ENCODE assay signal across 21 cellular contexts in genomic region chr16:64174327-64174726, GRCh38.
DNase-seq lines count a peak whose midpoint lies in the region; ATAC-seq and TF ChIP-seq lines count a peak whose summit lies in the region.
"Had no signal": no experiment of that assay in that cellular context is flagged by ENCODE, and none has a peak within 500 bp of the region (broad histone marks: within the 10 kb centered on the region; RNA-seq: fewer than 3 reads in every experiment).

No MANE protein-coding gene starts in this region.

- H2BK5ac ChIP-seq in IMR-90 (ENCODE audit: low read depth, low read length, poor library complexity, severe bottlenecking) = no peak overlapping the region
- H2BK5ac ChIP-seq in mesenchymal stem cell (ENCODE audit: low read depth, low read length, poor library complexity, severe bottlenecking) = no peak overlapping the region

- no peaks in the 10 kb centered on the region for H3K79me2 ChIP-seq in OCI-LY7 (ENCODE audit: insufficient read depth, low read depth, low read length)

- H3K79me1 ChIP-seq in IMR-90 (ENCODE audit: low read depth in 1 of 2, low read length in 2 of 2) = no peaks in the 10 kb centered on the region
- H3K79me1 ChIP-seq in mesenchymal stem cell (replicated peaks; ENCODE audit: low read length, poor library complexity, severe bottlenecking) = no peaks in the 10 kb centered on the region

- H3K4me2 ChIP-seq in IMR-90 (ENCODE audit: low read depth, low read length) (no peak overlapping the region), OCI-LY7 (ENCODE audit: low read length) (no peak overlapping the region), mesenchymal stem cell (ENCODE audit: low read length, poor library complexity, severe bottlenecking) (no peak overlapping the region)

- H3K18ac ChIP-seq in IMR-90 (ENCODE audit: low read depth, low read length) (no peak overlapping the region), mesenchymal stem cell (ENCODE audit: low read depth in 1 of 2, low read length in 2 of 2) (no peak overlapping the region)

- H3K9me3 ChIP-seq in IMR-90 (ENCODE audit: control insufficient read depth, insufficient read depth, low read length) (peaks cover 2% of the 10 kb centered on the region), OCI-LY7 (ENCODE audit: low read length) (peaks cover 30% of the 10 kb centered on the region; the same call in 1 of the 2 replicates), mesenchymal stem cell (ENCODE audit: control insufficient read depth, low read length) (peaks cover 13% of the 10 kb centered on the region)

- H2BK120ac ChIP-seq in IMR-90 (ENCODE audit: low read depth, low read length) = no peak overlapping the region
- no peak overlapping the region for H2BK120ac ChIP-seq in mesenchymal stem cell (ENCODE audit: low read depth, low read length)

- H4K5ac ChIP-seq in IMR-90 (ENCODE audit: low read depth, low read length) = no peak overlapping the region

- H3K36me3 ChIP-seq in IMR-90 (ENCODE audit: control insufficient read depth, insufficient read depth, low read length) = no peaks in the 10 kb centered on the region
- H3K36me3 ChIP-seq in OCI-LY7 (ENCODE audit: insufficient read depth, low read length) = peaks cover 4% of the 10 kb centered on the region; the same call in 1 of the 2 replicates
- no peaks in the 10 kb centered on the region for H3K36me3 ChIP-seq in mesenchymal stem cell (ENCODE audit: control insufficient read depth in 1 of 2, insufficient read depth in 2 of 2, low read depth in 1 of 2, low read length in 2 of 2)
- no peaks in the 10 kb centered on the region; the same call in 1 of the 2 replicates for H3K36me3 ChIP-seq in H7 (replicated peaks; ENCODE audit: control insufficient read depth, insufficient read depth, low read length)
- H3K36me3 ChIP-seq: BE2C had no signal

- H2BK15ac ChIP-seq in IMR-90 (ENCODE audit: low read depth, low read length) (no peak overlapping the region), mesenchymal stem cell (ENCODE audit: low read depth, poor library complexity, severe bottlenecking) (no peak overlapping the region)

- no peak overlapping the region for H3K9ac ChIP-seq in IMR-90 (ENCODE audit: low read depth, low read length)
- no peak overlapping the region for H3K9ac ChIP-seq in mesenchymal stem cell (ENCODE audit: low read length)
- H3K9ac ChIP-seq: GM23248 had no signal

- WGBS in IMR-90 (ENCODE audit: extremely low coverage in 2 of 2, insufficient read length in 1 of 2), 2 experiments = no CpG with 5 or more reads among the region's 2 CpGs
- 83% methylated on average over 1 of the region's 2 CpGs for WGBS in mesenchymal stem cell

- CTCF ChIA-PET in IMR-90 (lab: Yijun Ruan, JAX) (interaction anchor here (0.6 kb wide), 1 partner anchor 15 kb away, joined by 6 read pairs; no protein-coding TSS in a partner anchor), OCI-LY7 (lab: Charles Lee; ENCODE audit: unreplicated experiment) (no interaction called here)

- in situ Hi-C loops in IMR-90 (cut with MboI; ENCODE audit: low sequenced_read_pairs) = no loop called here
- in situ Hi-C loops in astrocyte of the spinal cord (cut with HindIII; ENCODE audit: low sequenced_read_pairs) = no loop called here

- H4K20me1 ChIP-seq in IMR-90 (ENCODE audit: insufficient read depth, low read length) = no peaks in the 10 kb centered on the region
- no peaks in the 10 kb centered on the region for H4K20me1 ChIP-seq in OCI-LY7 (ENCODE audit: insufficient read depth, low read length)

- H2BK20ac ChIP-seq in IMR-90 (ENCODE audit: low read depth, low read length) = no peak overlapping the region

- H3K9me2 ChIP-seq in OCI-LY7 (ENCODE audit: insufficient read depth, low read length) = no peaks in the 10 kb centered on the region

- H4K8ac ChIP-seq in IMR-90 (ENCODE audit: low read depth in 2 of 2, low read length in 2 of 2) = no peak overlapping the region
- no peak overlapping the region for H4K8ac ChIP-seq in mesenchymal stem cell (ENCODE audit: low read length)

- intact Hi-C loops in IMR-90 (cut with micrococcal nuclease) = no loop called here
- intact Hi-C loops in OCI-LY7 (cut with micrococcal nuclease; ENCODE audit: unreplicated experiment) = no loop called here

- H2BK12ac ChIP-seq in mesenchymal stem cell (ENCODE audit: low read length in 2 of 2) = no peak overlapping the region

- no peak overlapping the region for H3K23ac ChIP-seq in IMR-90 (ENCODE audit: low read depth, low read length)
- no peak overlapping the region for H3K23ac ChIP-seq in mesenchymal stem cell (ENCODE audit: low read length in 2 of 2)

- no peak overlapping the region for H3K56ac ChIP-seq in IMR-90 (ENCODE audit: extremely low read depth, insufficient read depth, low read length)

- H3K4me3 ChIP-seq in IMR-90 (ENCODE audit: insufficient read depth, low read depth, low read length) (no peak overlapping the region), OCI-LY7 (ENCODE audit: low read depth, low read length, poor library complexity, severe bottlenecking) (no peak overlapping the region), astrocyte of the spinal cord (ENCODE audit: low read depth, low read length) (no peak overlapping the region), mesenchymal stem cell (ENCODE audit: insufficient read depth in 1 of 2, low read depth in 1 of 2, low read length in 2 of 2) (no peak overlapping the region), H7 (ENCODE audit: insufficient read depth, low read depth, low read length) (no peak overlapping the region)
- H3K4me3 ChIP-seq: GM12878, GM23248 had no signal

- TF ChIP-seq RAD21 in IMR-90 (IDR thresholded peaks at IDR 0.05; ENCODE audit: low read length) = no peak

- H3K4me1 ChIP-seq in IMR-90 (ENCODE audit: control insufficient read depth, insufficient read depth, low read length) = no peaks in the 10 kb centered on the region
- H3K4me1 ChIP-seq in OCI-LY7 (ENCODE audit: insufficient read depth, low read length, poor library complexity, severe bottlenecking) = peaks cover 14% of the 10 kb centered on the region
- H3K4me1 ChIP-seq in mesenchymal stem cell (ENCODE audit: control insufficient read depth, insufficient read depth, low read depth, low read length) = no peaks in the 10 kb centered on the region
- H3K4me1 ChIP-seq: BE2C had no signal

- POLR2A ChIA-PET in IMR-90 (lab: Charles Lee; ENCODE audit: unreplicated experiment) (no interaction called here), OCI-LY7 (lab: Charles Lee) (interaction anchor here (2.1 to 3.1 kb wide), 2 partner anchors 9 to 12 kb away, joined by 6 to 21 read pairs; no protein-coding TSS in a partner anchor)

- ATAC-seq in IMR-90 (ENCODE audit: low read depth) = no peak
- no peak for ATAC-seq in GM18909 (IDR thresholded peaks at IDR 0.05; ENCODE audit: poor library complexity, unreplicated experiment)
- no peak for ATAC-seq in HG03025 (IDR thresholded peaks at IDR 0.05; ENCODE audit: low FRiP score, unreplicated experiment)
- ATAC-seq: GM12878 had no signal

- BruUV-seq in IMR-90 (replicated peaks; lab: Mats Ljungman, UMichigan) (no TSS peak), OCI-LY7 (replicated peaks; lab: Mats Ljungman, UMichigan) (no TSS peak)

- H3K9me1 ChIP-seq in IMR-90 (ENCODE audit: insufficient read depth, low read length) = no peaks in the 10 kb centered on the region

- H3K27ac ChIP-seq in IMR-90 (ENCODE audit: insufficient read depth, low read length) (no peak overlapping the region), OCI-LY7 (ENCODE audit: low read depth, low read length, poor library complexity, severe bottlenecking) (no peak overlapping the region), mesenchymal stem cell (ENCODE audit: low read length, poor library complexity, severe bottlenecking) (no peak overlapping the region)
- H3K27ac ChIP-seq: GM23248 had no signal

- TF ChIP-seq CTCF in IMR-90 (conservative IDR thresholded peaks at IDR 0.05; ENCODE audit: low read depth, low read length) (no peak), OCI-LY7 (conservative IDR thresholded peaks at IDR 0.05; ENCODE audit: low read length) (no peak), astrocyte of the spinal cord (IDR thresholded peaks at IDR 0.05; ENCODE audit: low read depth, low read length) (no peak)

- no peak for TF ChIP-seq POLR2A in IMR-90 (IDR thresholded peaks at IDR 0.05; ENCODE audit: low read depth, low read length)

- H3K4ac ChIP-seq in IMR-90 (ENCODE audit: low read depth, low read length) (no peak overlapping the region), mesenchymal stem cell (ENCODE audit: low read depth in 1 of 2, low read length in 2 of 2) (no peak overlapping the region)

- no peak overlapping the region for H2AK9ac ChIP-seq in IMR-90 (replicated peaks; ENCODE audit: low read depth, low read length, poor library complexity)

- H3K27me3 ChIP-seq in IMR-90 (ENCODE audit: control insufficient read depth, insufficient read depth, low read length) (no peaks in the 10 kb centered on the region), mesenchymal stem cell (ENCODE audit: control insufficient read depth in 1 of 2, insufficient read depth in 1 of 2, low read length in 2 of 2) (no peaks in the 10 kb centered on the region), H7 (ENCODE audit: control insufficient read depth, insufficient read depth, low read length) (no peaks in the 10 kb centered on the region)
- H3K27me3 ChIP-seq: BE2C had no signal

- no peak overlapping the region for H3K14ac ChIP-seq in IMR-90 (replicated peaks; ENCODE audit: low read depth, low read length)
- no peak overlapping the region for H3K14ac ChIP-seq in mesenchymal stem cell (ENCODE audit: low read length in 2 of 2)

- dilution Hi-C loops in IMR-90 (cut with HindIII; ENCODE audit: low sequenced_read_pairs, unreplicated experiment) = no loop called here

- H4K91ac ChIP-seq in IMR-90 (ENCODE audit: insufficient read depth, low read depth, low read length) (no peak overlapping the region), mesenchymal stem cell (ENCODE audit: low read length) (no peak overlapping the region)

- H2AFZ ChIP-seq in IMR-90 (replicated peaks; ENCODE audit: low read length, poor library complexity) = no peak overlapping the region
- H2AFZ ChIP-seq in OCI-LY7 (ENCODE audit: low read length) = 0 out of 2 replicates have a peak overlapping the region, but pooled peaks have one; percentile 15
- H2AFZ ChIP-seq in mesenchymal stem cell (ENCODE audit: low read depth, low read length) = no peak overlapping the region
- H2AFZ ChIP-seq: GM23248 had no signal

- peak; percentile 20 for DNase-seq in IMR-90
- DNase-seq in OCI-LY7 (ENCODE audit: low spot score) = no peak
- peak; percentile 12 for DNase-seq in astrocyte of the spinal cord (ENCODE audit: low read depth, low spot score)
- DNase-seq in mesenchymal stem cell = peak; percentile 17
- DNase-seq in H7 = no peak
- DNase-seq in HPDE6-E6E7 (ENCODE audit: extremely low spot score) = no peak
- DNase-seq: 8988T; BE2C; C1 segment of cervical spinal cord; CD4-positive, CD25-positive, alpha-beta regulatory T cell; CD8-positive, alpha-beta memory T cell; COR-L47; DMS 273 treated with DMSO at 0.1 percent for 48 hours; DMS53; DND-41; EL; GM23248; HCEC 1CT had no signal

- H2AK5ac ChIP-seq in IMR-90 (ENCODE audit: low read depth, low read length) = no peak overlapping the region
- no peak overlapping the region for H2AK5ac ChIP-seq in mesenchymal stem cell (ENCODE audit: low read length, severe bottlenecking)

Comparison
In these comparisons a context has a peak if more than half of its experiments do, and no peak if none do; other contexts are left out.
1. DNase-seq: peak in IMR-90 (single experiment), astrocyte of the spinal cord (single experiment) and mesenchymal stem cell (single experiment); none in OCI-LY7 (single experiment), H7 (single experiment) and HPDE6-E6E7 (single experiment).